Comparison of ENCODE assay signal across 22 cellular contexts in the genomic region with DNA sequence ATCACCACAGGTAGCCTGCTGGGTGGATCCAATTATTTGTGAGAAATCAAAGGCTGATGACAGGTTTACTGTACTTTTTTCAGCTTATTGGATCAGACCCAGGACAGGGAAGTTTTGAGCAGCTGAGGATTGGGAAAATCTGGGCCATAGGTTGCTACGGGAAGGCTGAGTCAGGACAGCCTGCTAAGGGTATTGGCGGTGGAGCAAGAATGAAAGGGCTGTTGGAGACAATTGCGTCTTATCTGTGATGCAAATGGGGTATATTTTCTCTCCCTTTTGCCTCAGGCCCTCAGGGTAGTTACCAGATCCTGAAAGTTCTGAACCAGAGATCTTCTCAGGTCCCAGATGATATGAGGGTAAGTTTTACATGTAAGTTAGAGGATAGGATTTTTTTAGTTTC.
"Had no signal": no experiment of that assay in that cellular context is flagged by ENCODE, and none has a peak within 500 bp of the region (broad histone marks: within the 10 kb centered on the region; RNA-seq: fewer than 3 reads in every experiment).

No MANE protein-coding gene starts in this region.

- H2AFZ ChIP-seq: PC-9 had no signal

- H3K9ac ChIP-seq: KMS-11 had no signal

- H3K27me3 ChIP-seq: Peyer's patch, SJSA1 had no signal

- H3K4me2 ChIP-seq: KMS-11, PC-9 had no signal

- H3K27ac ChIP-seq: HL-60, KMS-11, PC-9, Peyer's patch, SJSA1, SK-N-MC had no signal

- H3K4me1 ChIP-seq: Peyer's patch, SJSA1 had no signal

- H3K36me3 ChIP-seq: Peyer's patch, SJSA1 had no signal

- H3K4me1 Mint-ChIP-seq: IgD-negative memory B cell had no signal

- H3K4me3 ChIP-seq: K562, PC-9, Peyer's patch, SJSA1, SK-N-MC had no signal

- ATAC-seq: Right ventricle myocardium inferior had no signal

- H3K9me3 ChIP-seq: SJSA1 had no signal

- DNase-seq: MV-4-11, NCI-H1048, NCI-H1105, NCI-H1417, NCI-H1436 treated with DMSO at 0.1 percent for 48 hours, NCI-H1694, NCI-H187 treated with DMSO at 0.1 percent for 48 hours, NCI-H2029 treated with DMSO at 0.1 percent for 48 hours, NCI-H2171 treated with DMSO at 0.1 percent for 48 hours, NCI-H345, NCI-H446 treated with DMSO at 0.1 percent for 48 hours, NCI-H510A treated with DMSO at 0.1 percent for 48 hours, PC-9, Peyer's patch, SHP77 treated with DMSO at 0.1 percent for 48 hours had no signal

- H3K4me3 Mint-ChIP-seq: IgD-negative memory B cell had no signal
